35 cellular contexts compared by ENCODE assay signal in genomic region chr12:109785854-109786253, GRCh38. TPM values are rescaled to one million over a fixed set of nuclear protein-coding genes. Genes with fewer than 3 reads are reported as not detected.
"Had no signal": no experiment of that assay in that cellular context is flagged by ENCODE, and none has a peak within 500 bp of the region (broad histone marks: within the 10 kb centered on the region; RNA-seq: fewer than 3 reads in every experiment).

No MANE protein-coding gene starts in this region.

- H3K4me1 ChIP-seq: adrenal gland, ascending aorta, body of pancreas, breast epithelium had no signal

- FAIRE-seq: astrocyte, bronchial epithelial cell had no signal

- H3K4me3 ChIP-seq: adrenal gland, ascending aorta, body of pancreas, breast epithelium, cardiac muscle cell had no signal

- H3K36me3 ChIP-seq: adrenal gland, ascending aorta, brain microvascular endothelial cell, breast epithelium, cardiac muscle cell had no signal

- H3K27ac ChIP-seq: adrenal gland, ascending aorta, body of pancreas, brain microvascular endothelial cell, breast epithelium, cardiac muscle cell had no signal

- DNase-seq: activated effector memory CD4-positive, alpha-beta T cell treated with anti-CD3 and anti-CD28 coated beads, Interleukin-2, amount 50 U/mL, for 16 hours; activated effector memory CD4-positive, alpha-beta T cell treated with Interleukin-2 at 50 U/mL for 16 hours; activated gamma-delta T cell; activated gamma-delta T cell treated with Interleukin-2 at 50 U/mL for 16 hours; activated naive CD4-positive, alpha-beta T cell; activated naive CD4-positive, alpha-beta T cell treated with anti-CD3 and anti-CD28 coated beads for 36 hours; activated naive CD4-positive, alpha-beta T cell treated with anti-CD3 and anti-CD28 coated beads, Interleukin-2, amount 10 ng/mL, durations not matched to agents 7 days and 5 days; activated naive CD4-positive, alpha-beta T cell treated with anti-CD3 and anti-CD28 coated beads, Interleukin-2, amount 50 U/mL, for 16 hours; activated naive CD4-positive, alpha-beta T cell treated with Interleukin-2 at 50 U/mL for 16 hours; activated naive CD8-positive, alpha-beta T cell treated with anti-CD3 and anti-CD28 coated beads for 36 hours; activated naive CD8-positive, alpha-beta T cell treated with anti-CD3 and anti-CD28 coated beads, Interleukin-2, amount 10 ng/mL, durations not matched to agents 7 days and 5 days; activated naive CD8-positive, alpha-beta T cell treated with anti-CD3 and anti-CD28 coated beads, Interleukin-2, amount 50 U/mL, for 24 hours; activated T-cell treated with anti-CD3 and anti-CD28 coated beads, Interleukin-2, amount 50 U/mL, for 24 hours; activated T-cell treated with anti-CD3 and anti-CD28 coated beads, Interleukin-2, amount 50 U/mL, for 4 hours; activated T-cell treated with anti-CD3 and anti-CD28 coated beads, Interleukin-2, amount 50 U/mL, for 48 hours; activated T-cell treated with anti-CD3 and anti-CD28 coated beads, Interleukin-2, amount 50 U/mL, for 72 hours; adrenal gland; amniotic stem cell; amygdala; anterior cingulate cortex; aorta; body of pancreas; brain microvascular endothelial cell; caudate nucleus; central memory CD4-positive, alpha-beta T cell; cerebellar nuclear complex had no signal

- H3K27me3 ChIP-seq: adrenal gland, ascending aorta, body of pancreas, brain microvascular endothelial cell, breast epithelium, cardiac muscle cell had no signal

- ATAC-seq: activated naive CD4-positive, alpha-beta T cell treated with anti-CD3 and anti-CD28 coated beads, Interleukin-2, amount 50 U/mL, for 72 hours; activated naive CD8-positive, alpha-beta T cell treated with anti-CD3 and anti-CD28 coated beads, Interleukin-2, amount 50 U/mL, for 24 hours; activated T-cell treated with anti-CD3 and anti-CD28 coated beads, Interleukin-2, amount 50 U/mL, for 4 hours; activated T-cell treated with anti-CD3 and anti-CD28 coated beads, Interleukin-2, amount 50 U/mL, for 72 hours; activated T-helper 17 cell treated with anti-CD3 and anti-CD28 coated beads, Interleukin-2, amount 50 U/mL, for 72 hours; body of pancreas had no signal

- H3K9me3 ChIP-seq: adrenal gland, ascending aorta, body of pancreas, breast epithelium had no signal

RNA-seq across cellular contexts. Expression of gene TRPV4, which starts 47.3 kb away (rescaled TPM):
- total RNA-seq: activated naive CD4-positive, alpha-beta T cell treated with anti-CD3 and anti-CD28 coated beads for 36 hours; activated naive CD4-positive, alpha-beta T cell treated with anti-CD3 and anti-CD28 coated beads, Interleukin-2, amount 50 U/mL, for 72 hours; activated naive CD8-positive, alpha-beta T cell treated with anti-CD3 and anti-CD28 coated beads for 36 hours; activated naive CD8-positive, alpha-beta T cell treated with anti-CD3 and anti-CD28 coated beads, Interleukin-2, amount 10 ng/mL, durations not matched to agents 7 days and 5 days; activated T-cell treated with anti-CD3 and anti-CD28 coated beads, Interleukin-2, amount 50 U/mL, for 4 hours; activated T-cell treated with anti-CD3 and anti-CD28 coated beads, Interleukin-2, amount 50 U/mL, for 72 hours; activated T-helper 1 cell treated with anti-CD3 and anti-CD28 coated beads, Interleukin-12 subunit alpha, Interleukin-12 subunit beta, Interleukin-2, Interleukin-4 antibody, amounts not matched to agents 30 ng/mL and 10 ng/mL and 1 ng/mL, durations not matched to agents 14 hours and 24 hours and 36 hours; activated T-helper 17 cell treated with anti-CD3 and anti-CD28 coated beads, Interleukin-2, amount 50 U/mL, for 72 hours; activated T-helper 2 cell treated with anti-CD3 and anti-CD28 coated beads, Interferon-gamma antibody, Interleukin-2, Interleukin-4, amounts not matched to agents 10 μg/mL and 5 μg/mL and 100 μg/mL, durations not matched to agents 14 hours and 24 hours and 36 hours; ascending aorta had no signal
